ENCODE assay signal across 21 cellular contexts in the genomic region with DNA sequence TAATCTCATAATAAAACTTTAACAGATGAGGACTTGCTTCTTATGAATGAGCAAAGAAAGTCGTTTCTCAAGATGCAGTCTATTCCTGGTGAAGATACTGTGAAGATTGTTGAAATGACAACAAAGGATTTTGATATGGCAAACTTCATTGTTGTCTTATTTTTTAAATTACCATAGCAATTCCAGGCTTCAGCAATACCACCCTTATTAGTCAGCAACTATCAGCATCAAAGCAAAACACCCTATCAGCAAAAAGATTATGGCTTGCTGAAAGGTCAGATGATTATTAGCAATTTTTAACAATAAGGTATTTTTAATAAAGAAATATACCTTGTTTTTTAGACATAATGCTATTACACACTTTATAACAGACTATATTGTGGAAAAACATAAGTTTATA.
DNase-seq lines count a peak whose midpoint lies in the region; TF ChIP-seq lines count a peak whose summit lies in the region.
"Had no signal": no experiment of that assay in that cellular context is flagged by ENCODE, and none has a peak within 500 bp of the region (broad histone marks: within the 10 kb centered on the region; RNA-seq: fewer than 3 reads in every experiment).

No MANE protein-coding gene starts in this region.

- H3K9me3 ChIP-seq in GM23248 (ENCODE audit: low read depth), result no peaks in the 10 kb centered on the region
- H3K9me3 ChIP-seq: gastrocnemius medialis, tibial nerve had no signal

- H3K4me1 ChIP-seq in GM23248 (ENCODE audit: insufficient read depth), result peaks cover 78% of the 10 kb centered on the region

- H2AFZ ChIP-seq in GM23248, result no peak overlapping the region

- in situ Hi-C loops in GM23248 (cut with MboI), result no loop called here

- H3K4me3 ChIP-seq in GM23248 (no peak overlapping the region), fibroblast of villous mesenchyme (ENCODE audit: low read depth, low read length) (no peak overlapping the region)
- H3K4me3 ChIP-seq: gastrocnemius medialis, tibial nerve had no signal

- H3K9ac ChIP-seq in GM23248, result no peak overlapping the region

- H3K27me3 ChIP-seq in GM23248 (replicated peaks; ENCODE audit: insufficient read depth), result no peaks in the 10 kb centered on the region
- H3K27me3 ChIP-seq: gastrocnemius medialis, tibial nerve had no signal

- 0 to 22% methylated on average over 1 of the region's 1 CpG for WGBS in GM23248 (ENCODE audit: low coverage in 1 of 2, low lambda C conversion rate in 2 of 2, missing lambda C conversion rate in 2 of 2), 2 experiments

- H4K20me1 ChIP-seq in GM23248 (ENCODE audit: insufficient read depth), result no peaks in the 10 kb centered on the region

- H3K36me3 ChIP-seq in GM23248 (ENCODE audit: low read depth), result peaks cover 70% of the 10 kb centered on the region
- H3K36me3 ChIP-seq: gastrocnemius medialis had no signal

- peak overlapping the region; percentile 68 for H3K4me2 ChIP-seq in GM23248 (ENCODE audit: unreplicated experiment)

- peaks cover 71% of the 10 kb centered on the region for H3K79me2 ChIP-seq in GM23248 (ENCODE audit: insufficient read depth)

- DNase-seq in GM23248 (peak; percentile 40), amniotic epithelial cell (ENCODE audit: low read depth) (peak; percentile 72), fibroblast of villous mesenchyme (ENCODE audit: low read depth) (peak; percentile 32), superior temporal gyrus (ENCODE audit: extremely low spot score) (peak; percentile 9), NCI-H82 treated with DMSO at 0.1 percent for 48 hours (lab: John Stamatoyannopoulos, UW; ENCODE audit: unreplicated experiment) (no peak), NCI-H2171 (lab: John Stamatoyannopoulos, UW) (no peak), SKM-1 treated with dmso at 0.1 percent for 144 hours (lab: John Stamatoyannopoulos, UW; ENCODE audit: unreplicated experiment) (no peak)
- DNase-seq: activated CD4-positive, alpha-beta T cell treated with anti-CD3 and anti-CD28 coated beads for 48 hours; activated gamma-delta T cell; activated T-cell treated with anti-CD3 and anti-CD28 coated beads, Interleukin-2, amount 50 U/mL, for 1 hour; C1 segment of cervical spinal cord; DMS79; gastrocnemius medialis; H9; hippocampal formation; KBM-7; naive B cell; NCI-H1417 treated with DMSO at 0.1 percent for 48 hours; NCI-H524 had no signal

- H3F3A ChIP-seq in GM23248 (ENCODE audit: insufficient read depth), result peaks cover 66% of the 10 kb centered on the region

- no peak for TF ChIP-seq CTCF in fibroblast of villous mesenchyme (IDR thresholded peaks at IDR 0.05; ENCODE audit: insufficient read depth, low read depth, low read length)

- H3K9me2 ChIP-seq in GM23248 (ENCODE audit: insufficient read depth), result no peaks in the 10 kb centered on the region

- H3K27ac ChIP-seq in GM23248, result peak overlapping the region; percentile 90
- H3K27ac ChIP-seq: gastrocnemius medialis, VCaP had no signal

Comparison
In these comparisons a context has a peak if more than half of its experiments do, and no peak if none do; other contexts are left out.
1. DNase-seq: peak in GM23248 (single experiment), amniotic epithelial cell (single experiment), fibroblast of villous mesenchyme (single experiment) and superior temporal gyrus (single experiment); none in NCI-H82 treated with DMSO at 0.1 percent for 48 hours (single experiment), NCI-H2171 (single experiment) and SKM-1 treated with dmso at 0.1 percent for 144 hours (single experiment).